In the genomic region with DNA sequence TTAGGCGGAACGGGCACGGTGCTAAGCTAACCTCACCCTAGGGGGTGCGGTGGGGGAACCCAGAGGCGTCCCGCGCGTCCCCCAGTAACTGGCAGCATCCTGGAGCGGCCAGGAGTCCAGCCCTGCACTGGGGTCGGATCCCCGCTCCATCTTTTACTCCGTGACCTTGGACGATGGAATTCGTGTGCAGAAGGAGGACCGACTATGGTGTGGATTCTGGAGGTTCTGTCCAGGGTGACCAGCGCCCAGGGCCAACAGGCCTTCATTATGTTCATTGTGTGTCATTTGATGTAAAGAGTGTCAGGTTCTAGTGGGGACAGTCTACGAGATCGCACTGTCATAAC, we compare ENCODE assay signal across 9 cellular contexts. TPM values are rescaled to one million over a fixed set of nuclear protein-coding genes. Genes with fewer than 3 reads are reported as not detected.
DNase-seq lines count a peak whose midpoint lies in the region; ATAC-seq and TF ChIP-seq lines count a peak whose summit lies in the region.
"Had no signal": no experiment of that assay in that cellular context is flagged by ENCODE, and none has a peak within 500 bp of the region (broad histone marks: within the 10 kb centered on the region; RNA-seq: fewer than 3 reads in every experiment).

No MANE protein-coding gene starts in this region.

- peaks cover 19% of the 10 kb centered on the region for H3K36me3 Mint-ChIP-seq in activated T-cell treated with anti-CD3 and anti-CD28 coated beads, Interleukin-2, amount 50 U/mL, for 4 hours (ENCODE audit: insufficient read depth)
- H3K36me3 Mint-ChIP-seq in type B pancreatic cell = no peaks in the 10 kb centered on the region

- H3K9me3 Mint-ChIP-seq in activated T-cell treated with anti-CD3 and anti-CD28 coated beads, Interleukin-2, amount 50 U/mL, for 4 hours = no peaks in the 10 kb centered on the region
- no peaks in the 10 kb centered on the region for H3K9me3 Mint-ChIP-seq in type B pancreatic cell

- peak in 1 of 2 donors; percentile 2 for ATAC-seq in activated T-cell treated with anti-CD3 and anti-CD28 coated beads, Interleukin-2, amount 50 U/mL, for 4 hours
- ATAC-seq in GM21786 (IDR thresholded peaks at IDR 0.05; ENCODE audit: unreplicated experiment) (no peak), GM21390 (IDR thresholded peaks at IDR 0.05; ENCODE audit: unreplicated experiment) (no peak)

- in situ Hi-C loops in astrocyte of the cerebellum (cut with HindIII; ENCODE audit: low sequenced_read_pairs) = loop anchor here (5.0 to 10.0 kb wide), 2 partner anchors 64 to 92 kb away; a partner anchor contains a TSS

- H3K4me1 Mint-ChIP-seq in activated T-cell treated with anti-CD3 and anti-CD28 coated beads, Interleukin-2, amount 50 U/mL, for 4 hours (ENCODE audit: low read depth) = peaks cover 67% of the 10 kb centered on the region
- peaks cover 42% of the 10 kb centered on the region for H3K4me1 Mint-ChIP-seq in type B pancreatic cell (ENCODE audit: unreplicated experiment)

- peak overlapping the region; percentile 100 for H3K4me3 Mint-ChIP-seq in activated T-cell treated with anti-CD3 and anti-CD28 coated beads, Interleukin-2, amount 50 U/mL, for 4 hours
- peak overlapping the region; percentile 96 for H3K4me3 Mint-ChIP-seq in type B pancreatic cell

- peak overlapping the region; percentile 95 for H3K27ac Mint-ChIP-seq in type B pancreatic cell

- H3K27me3 Mint-ChIP-seq in activated T-cell treated with anti-CD3 and anti-CD28 coated beads, Interleukin-2, amount 50 U/mL, for 4 hours (ENCODE audit: low read depth) = no peaks in the 10 kb centered on the region
- H3K27me3 Mint-ChIP-seq in type B pancreatic cell = no peaks in the 10 kb centered on the region

- DNase-seq in activated T-cell treated with anti-CD3 and anti-CD28 coated beads, Interleukin-2, amount 50 U/mL, for 4 hours = no peak
- no peak for DNase-seq in activated T-cell treated with anti-CD3 and anti-CD28 coated beads, Interleukin-2, amount 50 U/mL, for 1 hour
- no peak for DNase-seq in astrocyte of the cerebellum (ENCODE audit: low read depth)
- DNase-seq in lower leg skin (ENCODE audit: low spot score in 2 of 2) = no peak
- DNase-seq in type B pancreatic cell (ENCODE audit: extremely low spot score, unreplicated experiment) = no peak
- DNase-seq in EL = no peak

- WGBS in lower leg skin, 2 donors = 5 to 6% methylated on average over 13 to 17 of the region's 18 CpGs

- TF ChIP-seq CTCF in astrocyte of the cerebellum (IDR thresholded peaks at IDR 0.05; ENCODE audit: low read depth, low read length, missing control alignments) = no peak
- TF ChIP-seq CTCF in lower leg skin (IDR thresholded peaks at IDR 0.05) = no peak
- no peak for TF ChIP-seq CTCF in type B pancreatic cell (conservative IDR thresholded peaks at IDR 0.05)

- TF ChIP-seq POLR2A in lower leg skin (IDR thresholded peaks at IDR 0.05) = no peak

- H3K4me3 ChIP-seq in astrocyte of the cerebellum (ENCODE audit: low read depth, low read length) (peak overlapping the region; percentile 91), lower leg skin (ENCODE audit: low read depth, poor library complexity, severe bottlenecking) (peak overlapping the region; percentile 76)

- intact Hi-C loops in lower leg skin (cut with DNase I; ENCODE audit: low total_unique reads) = no loop called here

RNA-seq across cellular contexts. Expression of a gene that starts 0.7 kb away (rescaled TPM):
- total RNA-seq in activated T-cell treated with anti-CD3 and anti-CD28 coated beads, Interleukin-2, amount 50 U/mL, for 4 hours = 10 to 100 TPM; 42.1 to 45.3 (median 42.2) TPM
- total RNA-seq in lower leg skin (10 to 100 TPM; 36.1 to 84.7 (median 51.0) TPM), type B pancreatic cell (ENCODE audit: low replicate concordance) (131 and 149 TPM in 2 replicates)

RNA-seq across cellular contexts. Expression of a gene that starts 0.7 kb away (rescaled TPM):
- 100 to 1,000 TPM; 275 to 313 (median 307) TPM for total RNA-seq in activated T-cell treated with anti-CD3 and anti-CD28 coated beads, Interleukin-2, amount 50 U/mL, for 4 hours
- total RNA-seq in lower leg skin (100 to 1,000 TPM in 2 of 4 donors, 10 to 100 TPM in 2; 57.2 to 140 (median 94.9) TPM), type B pancreatic cell (ENCODE audit: low replicate concordance) (125 and 134 TPM in 2 replicates)

RNA-seq across cellular contexts. Expression of a gene that starts 21.2 kb away (rescaled TPM):
- not detected for total RNA-seq in activated T-cell treated with anti-CD3 and anti-CD28 coated beads, Interleukin-2, amount 50 U/mL, for 4 hours
- total RNA-seq in lower leg skin (under 1 TPM in 1 of 4 donors, not detected in 3; 0.26 TPM), type B pancreatic cell (ENCODE audit: low replicate concordance) (not detected in 2 replicates)

RNA-seq across cellular contexts. Expression of a gene that starts 30.9 kb away (rescaled TPM):
- total RNA-seq in activated T-cell treated with anti-CD3 and anti-CD28 coated beads, Interleukin-2, amount 50 U/mL, for 4 hours = not detected
- total RNA-seq in lower leg skin (not detected), type B pancreatic cell (ENCODE audit: low replicate concordance) (0.41 TPM in 1 of 2 replicates, not detected in the other)
- total RNA-seq: SK-MEL-5 had no signal

RNA-seq across cellular contexts. Expression of a gene that starts 47.2 kb away (rescaled TPM):
- total RNA-seq in activated T-cell treated with anti-CD3 and anti-CD28 coated beads, Interleukin-2, amount 50 U/mL, for 4 hours = under 1 TPM in 1 of 3 donors, not detected in 2; 0.11 TPM
- total RNA-seq in lower leg skin (under 1 TPM; 0.30 to 0.97 (median 0.76) TPM), type B pancreatic cell (ENCODE audit: low replicate concordance) (0.10 TPM in 1 of 2 replicates, not detected in the other)
- total RNA-seq: SK-MEL-5 had no signal
